24 cellular contexts compared by ENCODE assay signal in genomic region chr20:8049321-8049720, GRCh38. TPM values are rescaled to one million over a fixed set of nuclear protein-coding genes. Genes with fewer than 3 reads are reported as not detected.
DNase-seq lines count a peak whose midpoint lies in the region; ATAC-seq, FAIRE-seq and TF ChIP-seq lines count a peak whose summit lies in the region.
"Had no signal": no experiment of that assay in that cellular context is flagged by ENCODE, and none has a peak within 500 bp of the region (broad histone marks: within the 10 kb centered on the region; RNA-seq: fewer than 3 reads in every experiment).

No MANE protein-coding gene starts in this region.

- H3K27ac Mint-ChIP-seq in activated naive CD4-positive, alpha-beta T cell treated with anti-CD3 and anti-CD28 coated beads, Interleukin-2, amount 50 U/mL, for 24 hours: peak overlapping the region; percentile 66
- H3K27ac Mint-ChIP-seq: B cell had no signal

- H3K9me3 Mint-ChIP-seq in activated naive CD4-positive, alpha-beta T cell treated with anti-CD3 and anti-CD28 coated beads, Interleukin-2, amount 50 U/mL, for 24 hours: no peaks in the 10 kb centered on the region

- H3K27me3 ChIP-seq in adipocyte (replicated peaks; ENCODE audit: control insufficient read depth, insufficient read depth, low read length) (no peaks in the 10 kb centered on the region), suprapubic skin (no peaks in the 10 kb centered on the region)

- DNase-seq in activated naive CD4-positive, alpha-beta T cell treated with anti-CD3 and anti-CD28 coated beads, Interleukin-2, amount 50 U/mL, for 16 hours: no peak
- DNase-seq in adipocyte (ENCODE audit: low read depth): peak; percentile 3
- peak; percentile 5 for DNase-seq in fibroblast of peridontal ligament (ENCODE audit: extremely low read depth)
- DNase-seq in suprapubic skin (ENCODE audit: low spot score in 2 of 2): no peak
- DNase-seq in kidney: no peak
- DNase-seq: 8988T; DMS53; EL; HCEC 1CT; KG1; NCI-H1105; NCI-H146; NCI-H2029; NCI-H226; NCI-H524; NCI-H774; NK-92 treated with Interleukin-12 subunit alpha and Interleukin-12 subunit beta, amount 100 ng/mL, for 24 hours; SIG-M5; SK-N-SH had no signal

- no peak for ATAC-seq in GM18498 (IDR thresholded peaks at IDR 0.05; ENCODE audit: unreplicated experiment)

- TF ChIP-seq POLR2A in suprapubic skin (IDR thresholded peaks at IDR 0.05): no peak

- no peak overlapping the region for H3K4me3 Mint-ChIP-seq in activated naive CD4-positive, alpha-beta T cell treated with anti-CD3 and anti-CD28 coated beads, Interleukin-2, amount 50 U/mL, for 24 hours
- H3K4me3 Mint-ChIP-seq: B cell had no signal

- H3K27me3 Mint-ChIP-seq in activated naive CD4-positive, alpha-beta T cell treated with anti-CD3 and anti-CD28 coated beads, Interleukin-2, amount 50 U/mL, for 24 hours: no peaks in the 10 kb centered on the region

- no peak overlapping the region for H3K9ac ChIP-seq in adipocyte (ENCODE audit: low read length)
- H3K9ac ChIP-seq in kidney (ENCODE audit: low read length in 2 of 2): no peak overlapping the region
- H3K9ac ChIP-seq: SK-N-SH had no signal

- WGBS in suprapubic skin: 63% methylated on average over 3 of the region's 3 CpGs

- TF ChIP-seq CTCF in suprapubic skin (IDR thresholded peaks at IDR 0.05) (no peak), kidney (IDR thresholded peaks at IDR 0.05; ENCODE audit: borderline replicate concordance, extremely low read depth, insufficient read depth) (no peak)

- no peak for TF ChIP-seq EP300 in suprapubic skin (IDR thresholded peaks at IDR 0.05)

- intact Hi-C loops in kidney (cut with DNase I): no loop called here

- H3K36me3 Mint-ChIP-seq in activated naive CD4-positive, alpha-beta T cell treated with anti-CD3 and anti-CD28 coated beads, Interleukin-2, amount 50 U/mL, for 24 hours: no peaks in the 10 kb centered on the region
- H3K36me3 Mint-ChIP-seq: CD14-positive monocyte had no signal

- no peak for FAIRE-seq in kidney (lab: Jason Lieb, UNC)
- FAIRE-seq: HTR-8/SVneo had no signal

- H3K27ac ChIP-seq in suprapubic skin: no peak overlapping the region
- H3K27ac ChIP-seq in kidney (ENCODE audit: low read depth in 2 of 2, low read length in 2 of 2): no peak overlapping the region

- H3K4me1 Mint-ChIP-seq in activated naive CD4-positive, alpha-beta T cell treated with anti-CD3 and anti-CD28 coated beads, Interleukin-2, amount 50 U/mL, for 24 hours: peaks cover 8% of the 10 kb centered on the region
- H3K4me1 Mint-ChIP-seq: B cell had no signal

- H3K4me3 ChIP-seq in adipocyte (ENCODE audit: low read length): no peak overlapping the region
- H3K4me3 ChIP-seq in suprapubic skin: no peak overlapping the region
- H3K4me3 ChIP-seq in kidney (ENCODE audit: low read length in 2 of 2): no peak overlapping the region

- H3K36me3 ChIP-seq in adipocyte (ENCODE audit: control insufficient read depth, insufficient read depth, low read length, severe bottlenecking) (no peaks in the 10 kb centered on the region), suprapubic skin (no peaks in the 10 kb centered on the region), kidney (ENCODE audit: control insufficient read depth in 1 of 2, insufficient read depth in 2 of 2, low read length in 2 of 2) (no peaks in the 10 kb centered on the region)

- H3K9me3 ChIP-seq in adipocyte (ENCODE audit: control insufficient read depth, low read length) (no peaks in the 10 kb centered on the region), suprapubic skin (no peaks in the 10 kb centered on the region), kidney (ENCODE audit: control insufficient read depth in 1 of 2, low read length in 2 of 2) (no peaks in the 10 kb centered on the region)
- H3K9me3 ChIP-seq: SK-N-SH had no signal

- H3K4me1 ChIP-seq in adipocyte (ENCODE audit: control insufficient read depth, insufficient read depth, low read length) (no peaks in the 10 kb centered on the region), suprapubic skin (no peaks in the 10 kb centered on the region), kidney (ENCODE audit: control insufficient read depth in 1 of 2, insufficient read depth in 1 of 2, low read depth in 1 of 2, low read length in 2 of 2) (no peaks in the 10 kb centered on the region)

RNA-seq across cellular contexts. Expression of gene TMX4, which starts 29.8 kb away (rescaled TPM):
- total RNA-seq in suprapubic skin (10 to 100 TPM; 16.2 to 24.2 (median 21.8) TPM), kidney (90.8 TPM)
- polyA plus RNA-seq in kidney (ENCODE audit: insufficient read depth, low read depth, low replicate concordance): 20.7 TPM

Comparison
In these comparisons a context has a peak if more than half of its experiments do, and no peak if none do; other contexts are left out.
1. DNase-seq: peak in adipocyte (single experiment) and fibroblast of peridontal ligament (single experiment); none in activated naive CD4-positive, alpha-beta T cell treated with anti-CD3 and anti-CD28 coated beads, Interleukin-2, amount 50 U/mL, for 16 hours (single experiment), suprapubic skin (0 of 2) and kidney (single experiment).